7 cellular contexts compared by ENCODE assay signal in genomic region chr17:80970044-80970761, GRCh38. TPM values are rescaled to one million over a fixed set of nuclear protein-coding genes. Genes with fewer than 3 reads are reported as not detected.
DNase-seq lines count a peak whose midpoint lies in the region; TF ChIP-seq lines count a peak whose summit lies in the region.

No MANE protein-coding gene starts in this region.

- peaks cover 5% of the 10 kb centered on the region for H3K4me1 Mint-ChIP-seq in activated T-helper 2 cell treated with anti-CD3 and anti-CD28 coated beads, Interferon-gamma antibody, Interleukin-2, Interleukin-4, amounts not matched to agents 10 μg/mL and 5 μg/mL and 100 μg/mL, durations not matched to agents 14 hours and 24 hours and 36 hours (ENCODE audit: low read depth)
- H3K4me1 Mint-ChIP-seq in glutamatergic neuron (ENCODE audit: low read depth, unreplicated experiment) = peaks cover 2% of the 10 kb centered on the region

- no peak for DNase-seq in GM12864 (ENCODE audit: low read depth)
- peak; percentile 53 for DNase-seq in NCI-H1694 (lab: John Stamatoyannopoulos, UW)
- DNase-seq in activated T-helper 2 cell treated with anti-CD3 and anti-CD28 coated beads, Interferon-gamma antibody, Interleukin-2, Interleukin-4, amounts not matched to agents 10 μg/mL and 5 μg/mL and 100 μg/mL, durations not matched to agents 14 hours and 24 hours and 36 hours (ENCODE audit: low spot score) = peak; percentile 22
- DNase-seq in glutamatergic neuron = peak; percentile 62
- DNase-seq in NCI-H345 treated with DMSO at 0.1 percent for 48 hours (lab: John Stamatoyannopoulos, UW; ENCODE audit: unreplicated experiment) = no peak
- DNase-seq in cerebellar nuclear complex (lab: John Stamatoyannopoulos, UW) = no peak

- H3K9ac ChIP-seq in skeletal muscle tissue (ENCODE audit: low read depth in 1 of 3, low read length in 3 of 3) = peak overlapping the region; percentile 23 to 59 (median 54)

- no peak overlapping the region for H3K27ac Mint-ChIP-seq in activated T-helper 2 cell treated with anti-CD3 and anti-CD28 coated beads, Interferon-gamma antibody, Interleukin-2, Interleukin-4, amounts not matched to agents 10 μg/mL and 5 μg/mL and 100 μg/mL, durations not matched to agents 14 hours and 24 hours and 36 hours
- no peak overlapping the region for H3K27ac Mint-ChIP-seq in glutamatergic neuron (ENCODE audit: unreplicated experiment)

- peaks cover 24 to 33% (median 28%) of the 10 kb centered on the region in 3 donors for H3K4me1 ChIP-seq in skeletal muscle tissue (ENCODE audit: control insufficient read depth in 3 of 3, insufficient read depth in 3 of 3, low read length in 3 of 3)

- H3K27me3 Mint-ChIP-seq in activated T-helper 2 cell treated with anti-CD3 and anti-CD28 coated beads, Interferon-gamma antibody, Interleukin-2, Interleukin-4, amounts not matched to agents 10 μg/mL and 5 μg/mL and 100 μg/mL, durations not matched to agents 14 hours and 24 hours and 36 hours (ENCODE audit: low read depth) = no peaks in the 10 kb centered on the region
- H3K27me3 Mint-ChIP-seq in glutamatergic neuron (ENCODE audit: unreplicated experiment) = peaks cover 9% of the 10 kb centered on the region

- H3K9me3 Mint-ChIP-seq in activated T-helper 2 cell treated with anti-CD3 and anti-CD28 coated beads, Interferon-gamma antibody, Interleukin-2, Interleukin-4, amounts not matched to agents 10 μg/mL and 5 μg/mL and 100 μg/mL, durations not matched to agents 14 hours and 24 hours and 36 hours = no peaks in the 10 kb centered on the region
- H3K9me3 Mint-ChIP-seq in glutamatergic neuron (ENCODE audit: unreplicated experiment) = peaks cover 9% of the 10 kb centered on the region

- H3K27ac ChIP-seq in skeletal muscle tissue (ENCODE audit: low read depth, low read length) = peak overlapping the region; percentile 69

- intact Hi-C loops in activated T-helper 2 cell treated with anti-CD3 and anti-CD28 coated beads, Interferon-gamma antibody, Interleukin-2, Interleukin-4, amounts not matched to agents 10 μg/mL and 5 μg/mL and 100 μg/mL, durations not matched to agents 14 hours and 24 hours and 36 hours (cut with micrococcal nuclease) = no loop called here

- H3K4me3 ChIP-seq in GM12864 (ENCODE audit: low read depth, low read length) (no peak overlapping the region), skeletal muscle tissue (ENCODE audit: low read length in 3 of 3) (peak overlapping the region in 2 of 3 donors; percentile 36 to 49)

- H3K36me3 Mint-ChIP-seq in activated T-helper 2 cell treated with anti-CD3 and anti-CD28 coated beads, Interferon-gamma antibody, Interleukin-2, Interleukin-4, amounts not matched to agents 10 μg/mL and 5 μg/mL and 100 μg/mL, durations not matched to agents 14 hours and 24 hours and 36 hours (ENCODE audit: low read depth) = peaks cover 10% of the 10 kb centered on the region
- no peaks in the 10 kb centered on the region for H3K36me3 Mint-ChIP-seq in glutamatergic neuron (ENCODE audit: unreplicated experiment)

- H3K9me3 ChIP-seq in skeletal muscle tissue (ENCODE audit: control insufficient read depth in 3 of 3, low read length in 3 of 3) = no peaks in the 10 kb centered on the region

- peaks cover 0 to 4% (median 1%) of the 10 kb centered on the region in 3 donors for H3K36me3 ChIP-seq in skeletal muscle tissue (ENCODE audit: control insufficient read depth in 3 of 3, insufficient read depth in 3 of 3, low read length in 3 of 3)

- peaks cover 7 to 28% (median 25%) of the 10 kb centered on the region in 3 donors for H3K27me3 ChIP-seq in skeletal muscle tissue (ENCODE audit: control insufficient read depth in 3 of 3, insufficient read depth in 3 of 3, low read length in 3 of 3)

- H3K4me3 Mint-ChIP-seq in activated T-helper 2 cell treated with anti-CD3 and anti-CD28 coated beads, Interferon-gamma antibody, Interleukin-2, Interleukin-4, amounts not matched to agents 10 μg/mL and 5 μg/mL and 100 μg/mL, durations not matched to agents 14 hours and 24 hours and 36 hours (ENCODE audit: low read depth) = no peak overlapping the region
- no peak overlapping the region for H3K4me3 Mint-ChIP-seq in glutamatergic neuron (ENCODE audit: unreplicated experiment)

- peak; percentile 74 for TF ChIP-seq CTCF in GM12864 (IDR thresholded peaks at IDR 0.05; ENCODE audit: low read depth, low read length, missing control alignments)
- TF ChIP-seq CTCF in glutamatergic neuron (IDR thresholded peaks at IDR 0.05; ENCODE audit: partially characterized antibody, unreplicated experiment) = peak; percentile 24

RNA-seq across cellular contexts. Expression of gene CHMP6, which starts 21.4 kb away (rescaled TPM):
- 29.5 and 36.9 TPM in 2 replicates for total RNA-seq in activated T-helper 2 cell treated with anti-CD3 and anti-CD28 coated beads, Interferon-gamma antibody, Interleukin-2, Interleukin-4, amounts not matched to agents 10 μg/mL and 5 μg/mL and 100 μg/mL, durations not matched to agents 14 hours and 24 hours and 36 hours
- total RNA-seq in glutamatergic neuron (ENCODE audit: unreplicated experiment) (24.3 TPM), skeletal muscle tissue (12.5 TPM)

Comparison
In these comparisons a context has a peak if more than half of its experiments do, and no peak if none do; other contexts are left out.
1. DNase-seq: peak in NCI-H1694 (single experiment), activated T-helper 2 cell treated with anti-CD3 and anti-CD28 coated beads, Interferon-gamma antibody, Interleukin-2, Interleukin-4, amounts not matched to agents 10 μg/mL and 5 μg/mL and 100 μg/mL, durations not matched to agents 14 hours and 24 hours and 36 hours (single experiment) and glutamatergic neuron (single experiment); none in GM12864 (single experiment), NCI-H345 treated with DMSO at 0.1 percent for 48 hours (single experiment) and cerebellar nuclear complex (0 of 2).